ENCODE assay signal across 11 cellular contexts in genomic region chr11:35177370-35177769, GRCh38. TPM values are rescaled to one million over a fixed set of nuclear protein-coding genes. Genes with fewer than 3 reads are reported as not detected.
A peak's percentile ranks its signal among the peaks of the same experiment; 100 is the strongest.
DNase-seq lines count a peak whose midpoint lies in the region; TF ChIP-seq lines count a peak whose summit lies in the region.
"Had no signal": no experiment of that assay in that cellular context is flagged by ENCODE, and none has a peak within 500 bp of the region (broad histone marks: within the 10 kb centered on the region; RNA-seq: fewer than 3 reads in every experiment).

No MANE protein-coding gene starts in this region.

- peaks cover 90% of the 10 kb centered on the region for H3K36me3 Mint-ChIP-seq in activated T-cell treated with anti-CD3 and anti-CD28 coated beads, Interleukin-2, amount 50 U/mL, for 24 hours (ENCODE audit: low read depth)

- no peaks in the 10 kb centered on the region for H3K27me3 Mint-ChIP-seq in activated T-cell treated with anti-CD3 and anti-CD28 coated beads, Interleukin-2, amount 50 U/mL, for 24 hours

- H3K9me3 Mint-ChIP-seq in activated T-cell treated with anti-CD3 and anti-CD28 coated beads, Interleukin-2, amount 50 U/mL, for 24 hours, result no peaks in the 10 kb centered on the region

- no peak overlapping the region for H3K4me3 ChIP-seq in choroid plexus epithelial cell (ENCODE audit: low read depth, low read length)
- H3K4me3 ChIP-seq: Peyer's patch had no signal

- peak overlapping the region; percentile 41 for H3K4me3 Mint-ChIP-seq in activated T-cell treated with anti-CD3 and anti-CD28 coated beads, Interleukin-2, amount 50 U/mL, for 24 hours

- no peak for TF ChIP-seq CTCF in choroid plexus epithelial cell (conservative IDR thresholded peaks at IDR 0.05; ENCODE audit: low read depth, low read length)

- peak overlapping the region; percentile 94 for H3K27ac Mint-ChIP-seq in activated T-cell treated with anti-CD3 and anti-CD28 coated beads, Interleukin-2, amount 50 U/mL, for 24 hours

- no peak for DNase-seq in activated T-cell treated with anti-CD3 and anti-CD28 coated beads, Interleukin-2, amount 50 U/mL, for 24 hours
- no peak for DNase-seq in activated T-cell treated with anti-CD3 and anti-CD28 coated beads, Interleukin-2, amount 50 U/mL, for 1 hour
- DNase-seq in RPMI7951 (ENCODE audit: low read depth) (peak; percentile 67), choroid plexus epithelial cell (ENCODE audit: low read depth) (peak; percentile 87), NCI-H82 treated with DMSO at 0.1 percent for 48 hours (lab: John Stamatoyannopoulos, UW; ENCODE audit: unreplicated experiment) (no peak), middle frontal gyrus (ENCODE audit: extremely low spot score, low spot score) (no peak)
- DNase-seq in stimulated activated naive CD4-positive, alpha-beta T cell treated with Interleukin-2 at 50 U/mL for 16 hours (lab: John Stamatoyannopoulos, UW), result peak; percentile 25
- DNase-seq in activated effector memory CD4-positive, alpha-beta T cell treated with Interleukin-2 at 50 U/mL for 16 hours, result no peak
- DNase-seq: GF-D8, NCI-H2029 treated with DMSO at 0.1 percent for 48 hours had no signal

- H3K4me1 Mint-ChIP-seq in activated T-cell treated with anti-CD3 and anti-CD28 coated beads, Interleukin-2, amount 50 U/mL, for 24 hours (ENCODE audit: low read depth), result peaks cover 91% of the 10 kb centered on the region

RNA-seq across cellular contexts. Expression of gene CD44, which starts 38.4 kb away (rescaled TPM):
- 241 and 316 TPM in 2 replicates for total RNA-seq in RPMI7951 (2014; rRNA removed; shearing (Covaris generic))

Comparison
In these comparisons a context has a peak if more than half of its experiments do, and no peak if none do; other contexts are left out.
1. DNase-seq: peak in RPMI7951 (single experiment), choroid plexus epithelial cell (single experiment) and stimulated activated naive CD4-positive, alpha-beta T cell treated with Interleukin-2 at 50 U/mL for 16 hours (single experiment); none in activated T-cell treated with anti-CD3 and anti-CD28 coated beads, Interleukin-2, amount 50 U/mL, for 24 hours (single experiment), activated T-cell treated with anti-CD3 and anti-CD28 coated beads, Interleukin-2, amount 50 U/mL, for 1 hour (single experiment), NCI-H82 treated with DMSO at 0.1 percent for 48 hours (single experiment), middle frontal gyrus (single experiment) and activated effector memory CD4-positive, alpha-beta T cell treated with Interleukin-2 at 50 U/mL for 16 hours (single experiment).